Comparison of ENCODE assay signal across 14 cellular contexts in the genomic region with DNA sequence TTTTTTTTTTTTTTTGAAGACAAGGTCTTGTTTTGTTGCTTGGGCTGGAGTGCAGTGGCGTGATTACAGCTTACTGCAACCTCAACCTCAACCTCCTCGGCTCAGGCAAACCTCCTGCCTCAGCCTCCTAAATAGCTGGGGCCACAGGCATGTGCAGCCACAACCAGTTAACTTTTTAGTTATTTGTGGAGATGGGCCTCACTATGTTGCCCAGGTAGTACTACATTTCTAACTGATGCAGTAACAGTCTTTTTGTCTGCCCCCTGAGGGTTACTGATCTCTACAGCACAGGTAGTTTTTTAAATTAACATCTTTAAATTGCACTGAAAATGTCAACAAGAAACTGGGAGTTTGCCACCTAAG. TPM values are rescaled to one million over a fixed set of nuclear protein-coding genes. Genes with fewer than 3 reads are reported as not detected.
DNase-seq lines count a peak whose midpoint lies in the region; ATAC-seq, FAIRE-seq and TF ChIP-seq lines count a peak whose summit lies in the region.
"Had no signal": no experiment of that assay in that cellular context is flagged by ENCODE, and none has a peak within 500 bp of the region (broad histone marks: within the 10 kb centered on the region; RNA-seq: fewer than 3 reads in every experiment).

No MANE protein-coding gene starts in this region.

- no peak overlapping the region for H3K4me3 ChIP-seq in HL-60 (replicated peaks; ENCODE audit: insufficient read depth, low read length)
- H3K4me3 ChIP-seq in astrocyte (ENCODE audit: insufficient read depth, low read depth, low read length) = no peak overlapping the region
- H3K4me3 ChIP-seq: A549 had no signal

- peak overlapping the region; percentile 49 for H3K27ac ChIP-seq in HL-60 (replicated peaks)
- H3K27ac ChIP-seq in astrocyte (ENCODE audit: low read depth, low read length) = peak overlapping the region; percentile 59

- TF ChIP-seq CTCF in HL-60 (IDR thresholded peaks at IDR 0.05; ENCODE audit: insufficient read depth, low read length) (no peak), astrocyte (IDR thresholded peaks at IDR 0.05; ENCODE audit: insufficient read depth, low read depth, low read length) (no peak), nephron (IDR thresholded peaks at IDR 0.05; ENCODE audit: unreplicated experiment in 3 of 3) (no peak)

- peaks cover 43% of the 10 kb centered on the region for H3K79me2 ChIP-seq in astrocyte (ENCODE audit: insufficient read depth, low read length)

- H3K4me3 Mint-ChIP-seq in astrocyte (ENCODE audit: unreplicated experiment) (no peak overlapping the region), nephron (peak overlapping the region in 2 of 3 experiments; percentile 4 to 45)

- DNase-seq in NCI-H510A treated with DMSO at 0.1 percent for 48 hours (lab: John Stamatoyannopoulos, UW) = peak; percentile 30
- DNase-seq in NCI-H510A (lab: John Stamatoyannopoulos, UW) = no peak
- no peak for DNase-seq in HL-60 (ENCODE audit: low read depth in 1 of 2, low spot score in 1 of 2)
- DNase-seq in astrocyte (ENCODE audit: low read depth) = no peak
- DNase-seq in NCI-H1436 treated with DMSO at 0.1 percent for 48 hours (lab: John Stamatoyannopoulos, UW) = no peak
- no peak for DNase-seq in activated effector memory CD4-positive, alpha-beta T cell treated with anti-CD3 and anti-CD28 coated beads, Interleukin-2, amount 50 U/mL, for 16 hours
- DNase-seq: activated CD8-positive, alpha-beta memory T cell treated with anti-CD3 and anti-CD28 coated beads, Interleukin-2, amount 50 U/mL, for 4 hours; left cardiac atrium; NCI-H446; small intestine had no signal

- no peak for FAIRE-seq in astrocyte (lab: Jason Lieb, UNC)
- FAIRE-seq: A549, endometrium, small intestine had no signal

- no peak for ATAC-seq in GM19023 (IDR thresholded peaks at IDR 0.05; ENCODE audit: unreplicated experiment)
- ATAC-seq: left cardiac atrium had no signal

- H3K4me2 ChIP-seq in astrocyte (ENCODE audit: low read length) = peak overlapping the region; percentile 54

- H3K36me3 ChIP-seq in astrocyte (ENCODE audit: insufficient read depth, low read length) = peaks cover 46% of the 10 kb centered on the region

- no peaks in the 10 kb centered on the region for H3K9me3 ChIP-seq in astrocyte (ENCODE audit: insufficient read depth, low read depth, low read length)
- H3K9me3 ChIP-seq: A549 had no signal

- H3K4me1 Mint-ChIP-seq in astrocyte (ENCODE audit: low read depth, unreplicated experiment) (peaks cover 40% of the 10 kb centered on the region), nephron (peaks cover 41% of the 10 kb centered on the region)

- H3K27me3 Mint-ChIP-seq in astrocyte (ENCODE audit: low read depth, unreplicated experiment) (no peaks in the 10 kb centered on the region), nephron (ENCODE audit: low read depth) (no peaks in the 10 kb centered on the region)

- H3K27ac Mint-ChIP-seq in astrocyte (ENCODE audit: unreplicated experiment) (peak overlapping the region; percentile 8), nephron (peak overlapping the region in 2 of 3 experiments; percentile 12 to 14)

- peak overlapping the region; percentile 12 for H3K9ac ChIP-seq in astrocyte (ENCODE audit: low read length)

- H4K20me1 ChIP-seq in astrocyte (ENCODE audit: insufficient read depth, low read length) = peaks cover 59% of the 10 kb centered on the region

- H3K27me3 ChIP-seq in HL-60 (ENCODE audit: insufficient read depth, poor library complexity, severe bottlenecking) (no peaks in the 10 kb centered on the region), astrocyte (ENCODE audit: insufficient read depth, low read length) (no peaks in the 10 kb centered on the region)

- peaks cover 35% of the 10 kb centered on the region for H3K36me3 Mint-ChIP-seq in astrocyte (ENCODE audit: low read depth, unreplicated experiment)
- H3K36me3 Mint-ChIP-seq in nephron (ENCODE audit: low read depth) = peaks cover 55% of the 10 kb centered on the region

- H3K9me3 Mint-ChIP-seq in astrocyte (ENCODE audit: unreplicated experiment) (no peaks in the 10 kb centered on the region), nephron (no peaks in the 10 kb centered on the region)

- H2AFZ ChIP-seq in astrocyte (ENCODE audit: low read depth, low read length) = no peak overlapping the region

- H3K4me1 ChIP-seq in astrocyte (ENCODE audit: insufficient read depth, low read length) = peaks cover 56% of the 10 kb centered on the region

RNA-seq across cellular contexts. Expression of gene LMLN, which starts 3.4 kb away (rescaled TPM):
- 6.5 and 6.7 TPM in 2 replicates for total RNA-seq in astrocyte

RNA-seq across cellular contexts. Expression of gene RPL35A, which starts 6.6 kb away (rescaled TPM):
- total RNA-seq in astrocyte = 1,013 and 1,031 TPM in 2 replicates
